ENCODE assay signal across 1 cellular context in genomic region chr12:46549527-46550265, GRCh38.
A peak's percentile ranks its signal among the peaks of the same experiment; 100 is the strongest.
TF ChIP-seq lines count a peak whose summit lies in the region.

No MANE protein-coding gene starts in this region.

TF ChIP-seq in K562, 482 proteins besides CTCF, POLR2A, EP300 and RAD21 (continued from another document and continues in another):
- TF ChIP-seq E2F1 (CRISPR knock-in tag; IDR thresholded peaks at IDR 0.05) (no peak), ZNF76 (CRISPR knock-in tag; IDR thresholded peaks at IDR 0.05; ENCODE audit: borderline replicate concordance) (peak; percentile 45; the same call in 1 of the 2 replicates), SMARCE1 (IDR thresholded peaks at IDR 0.05) (peak; percentile 67; the same call in 1 of the 2 replicates), TRIM24 (IDR thresholded peaks at IDR 0.05) (peak; percentile 94 to 96), ZNF583 (CRISPR knock-in tag; IDR thresholded peaks at IDR 0.05) (peak; percentile 54; the same call in 1 of the 2 replicates), SMARCA5 (IDR thresholded peaks at IDR 0.05) (no peak), ELF1 (tag; IDR thresholded peaks at IDR 0.05) (peak; percentile 50), PKNOX1 (IDR thresholded peaks at IDR 0.05) (peak; percentile 44; the same call in 1 of the 2 replicates), ZKSCAN1 (IDR thresholded peaks at IDR 0.05; ENCODE audit: low read depth, low read length) (no peak), MNT (conservative IDR thresholded peaks at IDR 0.05) (0 out of 4 replicates have a peak, but pooled peaks have one; percentile 18 to 19), HINFP (tag; conservative IDR thresholded peaks at IDR 0.05; ENCODE audit: low read depth) (0 out of 2 replicates have a peak, but pooled peaks have one; percentile 7), IRF9 (tag; IDR thresholded peaks at IDR 0.05) (peak; percentile 60; the same call in 1 of the 2 replicates), NCOA1 (IDR thresholded peaks at IDR 0.05; ENCODE audit: low read depth) (peak; percentile 30; the same call in 1 of the 2 replicates), ZNF24 (IDR thresholded peaks at IDR 0.05) (peak; percentile 73; the same call in 1 of the 2 replicates), MYC (IDR thresholded peaks at IDR 0.05; ENCODE audit: low read depth, low read length) (peak; percentile 66; the same call in 1 of the 2 replicates), MYC (CRISPR knock-in tag; IDR thresholded peaks at IDR 0.05; ENCODE audit: borderline replicate concordance, low read depth) (no peak), CBFA2T2 (conservative IDR thresholded peaks at IDR 0.05) (no peak), ZBTB26 (CRISPR knock-in tag; IDR thresholded peaks at IDR 0.05) (no peak), TFE3 (CRISPR knock-in tag; IDR thresholded peaks at IDR 0.05) (no peak), ZNF239 (CRISPR knock-in tag; IDR thresholded peaks at IDR 0.05) (peak; percentile 6; the same call in 1 of the 2 replicates), ZNF280B (CRISPR knock-in tag; IDR thresholded peaks at IDR 0.05) (no peak), TOE1 (IDR thresholded peaks at IDR 0.05; ENCODE audit: borderline replicate concordance) (0 out of 2 replicates have a peak, but pooled peaks have one; percentile 24), TOE1 (CRISPR knock-in tag; IDR thresholded peaks at IDR 0.05; ENCODE audit: borderline replicate concordance, low read depth) (no peak), ZNF318 (IDR thresholded peaks at IDR 0.05; ENCODE audit: borderline replicate concordance in 1 of 2, low read depth in 1 of 2) (peak in 1 of 2 experiments; percentile 37; a peak in 1 of 4 replicates), ATF4 (CRISPR knock-in tag; IDR thresholded peaks at IDR 0.05) (peak; percentile 95), ZNF644 (tag; IDR thresholded peaks at IDR 0.05; ENCODE audit: low read depth) (no peak), PRDM10 (IDR thresholded peaks at IDR 0.05; ENCODE audit: partially characterized antibody) (peak; percentile 75)
